ENCODE assay signal across 18 cellular contexts in genomic region chr9:89759563-89759962, GRCh38.
DNase-seq lines count a peak whose midpoint lies in the region; TF ChIP-seq lines count a peak whose summit lies in the region.
"Had no signal": no experiment of that assay in that cellular context is flagged by ENCODE, and none has a peak within 500 bp of the region (broad histone marks: within the 10 kb centered on the region; RNA-seq: fewer than 3 reads in every experiment).

No MANE protein-coding gene starts in this region.

- H3K4me1 ChIP-seq in BE2C = peaks cover 26% of the 10 kb centered on the region
- H3K4me1 ChIP-seq: lower lobe of right lung had no signal

- H3K4me3 ChIP-seq in BE2C (ENCODE audit: low read depth, low read length) = no peak overlapping the region
- H3K4me3 ChIP-seq: lower lobe of right lung, SK-N-MC, thoracic aorta had no signal

- no peaks in the 10 kb centered on the region for H3K27me3 ChIP-seq in BE2C

- TF ChIP-seq CTCF in BE2C (IDR thresholded peaks at IDR 0.05; ENCODE audit: low read depth, low read length) = 0 out of 2 replicates have a peak, but pooled peaks have one; percentile 2

- H3K36me3 ChIP-seq in BE2C = no peaks in the 10 kb centered on the region
- H3K36me3 ChIP-seq: lower lobe of right lung, thoracic aorta had no signal

- DNase-seq in BE2C (peak; percentile 69), DMS53 (lab: John Stamatoyannopoulos, UW) (peak; percentile 55), NCI-H146 treated with DMSO at 0.1 percent for 48 hours (lab: John Stamatoyannopoulos, UW; ENCODE audit: unreplicated experiment) (peak; percentile 82), NCI-H774 (lab: John Stamatoyannopoulos, UW) (peak; percentile 29), AML-193 (lab: John Stamatoyannopoulos, UW) (no peak), T-helper 9 cell (no peak)
- no peak for DNase-seq in activated naive CD4-positive, alpha-beta T cell treated with Interleukin-2 at 50 U/mL for 16 hours
- DNase-seq in activated CD4-positive, alpha-beta T cell treated with anti-CD3 and anti-CD28 coated beads for 4 hours = no peak
- DNase-seq: activated T-cell treated with anti-CD3 and anti-CD28 coated beads, Interleukin-2, amount 50 U/mL, for 72 hours; CD8-positive, alpha-beta T cell; EL; KG1; lower lobe of right lung; NCI-H524; occipital lobe; right cardiac atrium had no signal

- H3K9me3 ChIP-seq in BE2C = no peaks in the 10 kb centered on the region
- H3K9me3 ChIP-seq: lower lobe of right lung, thoracic aorta had no signal

Comparison
In these comparisons a context has a peak if more than half of its experiments do, and no peak if none do; other contexts are left out.
1. DNase-seq: peak in BE2C (single experiment), DMS53 (single experiment), NCI-H146 treated with DMSO at 0.1 percent for 48 hours (single experiment) and NCI-H774 (single experiment); none in AML-193 (0 of 2), T-helper 9 cell (single experiment), activated naive CD4-positive, alpha-beta T cell treated with Interleukin-2 at 50 U/mL for 16 hours (single experiment) and activated CD4-positive, alpha-beta T cell treated with anti-CD3 and anti-CD28 coated beads for 4 hours (0 of 2).